In genomic region chr9:128026255-128027165, GRCh38 we compare ENCODE assay signal across 8 cellular contexts. TPM values are rescaled to one million over a fixed set of nuclear protein-coding genes. Genes with fewer than 3 reads are reported as not detected.
DNase-seq lines count a peak whose midpoint lies in the region; ATAC-seq and TF ChIP-seq lines count a peak whose summit lies in the region.

No MANE protein-coding gene starts in this region.

- H3K9ac ChIP-seq in mesenchymal stem cell (ENCODE audit: low read length), result no peak overlapping the region

- no peak overlapping the region for H2BK120ac ChIP-seq in mesenchymal stem cell (ENCODE audit: low read depth, low read length)

- TF ChIP-seq EP300 in transverse colon (IDR thresholded peaks at IDR 0.05; ENCODE audit: low read depth), result no peak

- H3K4me1 ChIP-seq in mesenchymal stem cell (ENCODE audit: control insufficient read depth, insufficient read depth, low read depth, low read length) (peaks cover 1% of the 10 kb centered on the region), transverse colon (peaks cover 0 to 8% (median 0%) of the 10 kb centered on the region in 4 donors)

- WGBS in mesenchymal stem cell, result 88% methylated on average over 19 of the region's 19 CpGs
- 72 to 94% methylated on average over 6 to 18 of the region's 19 CpGs for WGBS in transverse colon (ENCODE audit: low coverage in 1 of 2), 2 donors

- peak overlapping the region; percentile 56 for H4K8ac ChIP-seq in mesenchymal stem cell (ENCODE audit: low read length)

- H3K18ac ChIP-seq in mesenchymal stem cell (ENCODE audit: low read depth in 1 of 2, low read length in 2 of 2), result peak overlapping the region in 1 of 2 experiments; percentile 25

- no peaks in the 10 kb centered on the region for H3K27me3 ChIP-seq in mesenchymal stem cell (ENCODE audit: control insufficient read depth in 1 of 2, insufficient read depth in 1 of 2, low read length in 2 of 2)
- H3K27me3 ChIP-seq in transverse colon, result no peaks in the 10 kb centered on the region

- no peaks in the 10 kb centered on the region for H3K36me3 ChIP-seq in mesenchymal stem cell (ENCODE audit: control insufficient read depth in 1 of 2, insufficient read depth in 2 of 2, low read depth in 1 of 2, low read length in 2 of 2)
- H3K36me3 ChIP-seq in transverse colon, result no peaks in the 10 kb centered on the region

- in situ Hi-C loops in transverse colon (cut with MboI; ENCODE audit: low pct_ligation_motif_present in 1 of 4, low pct_unique_long_range_greater_than_20kb in 1 of 4, low sequenced_read_pairs in 3 of 4), result loop anchor here in 1 of 4 donors (25.0 kb wide), 1 partner anchor 111 kb away; the partner anchor contains the start of genes LCN2 and PTGES2

- H2AK5ac ChIP-seq in mesenchymal stem cell (ENCODE audit: low read length, severe bottlenecking), result no peak overlapping the region

- H4K91ac ChIP-seq in mesenchymal stem cell (ENCODE audit: low read length), result peak overlapping the region; percentile 56

- no peak overlapping the region for H3K14ac ChIP-seq in mesenchymal stem cell (ENCODE audit: low read length in 2 of 2)

- ATAC-seq in GM18505 (IDR thresholded peaks at IDR 0.05; ENCODE audit: unreplicated experiment), result no peak

- H3K4me3 ChIP-seq in mesenchymal stem cell (ENCODE audit: insufficient read depth in 1 of 2, low read depth in 1 of 2, low read length in 2 of 2) (no peak overlapping the region), transverse colon (no peak overlapping the region)

- no peak overlapping the region for H2BK15ac ChIP-seq in mesenchymal stem cell (ENCODE audit: low read depth, poor library complexity, severe bottlenecking)

- no peak overlapping the region for H3K23ac ChIP-seq in mesenchymal stem cell (ENCODE audit: low read length in 2 of 2)

- no peaks in the 10 kb centered on the region for H3K79me1 ChIP-seq in mesenchymal stem cell (replicated peaks; ENCODE audit: low read length, poor library complexity, severe bottlenecking)

- CTCF ChIA-PET in HEK293T (lab: Yijun Ruan, JAX), result interaction anchor here (0.7 to 0.8 kb wide), 2 partner anchors 83 to 1620 kb away, joined by 4 read pairs; no protein-coding TSS in a partner anchor

- no peak overlapping the region for H2AFZ ChIP-seq in mesenchymal stem cell (ENCODE audit: low read depth, low read length)

- DNase-seq in Kasumi-1 (lab: John Stamatoyannopoulos, UW) (peak; percentile 13 to 43), activated T-cell treated with anti-CD3 and anti-CD28 coated beads for 48 hours (ENCODE audit: low read depth) (peak; percentile 46), mesenchymal stem cell (peak; percentile 43), transverse colon (peak; percentile 59), AML-193 (lab: John Stamatoyannopoulos, UW) (no peak), COLO829 (ENCODE audit: low spot score) (no peak), HEK293T (ENCODE audit: extremely low spot score) (no peak)

- H3K9me3 ChIP-seq in mesenchymal stem cell (ENCODE audit: control insufficient read depth, low read length) (no peaks in the 10 kb centered on the region), transverse colon (no peaks in the 10 kb centered on the region)

- peak overlapping the region in 1 of 2 experiments; percentile 54 for H2BK12ac ChIP-seq in mesenchymal stem cell (ENCODE audit: low read length in 2 of 2)

- H2BK5ac ChIP-seq in mesenchymal stem cell (ENCODE audit: low read depth, low read length, poor library complexity, severe bottlenecking), result no peak overlapping the region

- H3K27ac ChIP-seq in mesenchymal stem cell (ENCODE audit: low read length, poor library complexity, severe bottlenecking), result no peak overlapping the region
- H3K27ac ChIP-seq in transverse colon, result peak overlapping the region; percentile 62 to 71 (median 66)

- TF ChIP-seq POLR2A in GM18505 (IDR thresholded peaks at IDR 0.05; ENCODE audit: borderline replicate concordance, extremely low read depth, insufficient read depth, insufficient read length) (peak; percentile 68), transverse colon (IDR thresholded peaks at IDR 0.05) (peak; percentile 54)

- peak overlapping the region; percentile 0 to 70 for H3K4ac ChIP-seq in mesenchymal stem cell (ENCODE audit: low read depth in 1 of 2, low read length in 2 of 2)

- no peak overlapping the region for H3K4me2 ChIP-seq in mesenchymal stem cell (ENCODE audit: low read length, poor library complexity, severe bottlenecking)

- POLR2A ChIA-PET in HEK293T (lab: Yijun Ruan, JAX), result no interaction called here

- no peak for TF ChIP-seq CTCF in transverse colon (IDR thresholded peaks at IDR 0.05)

- intact Hi-C loops in transverse colon (cut with DNase I; ENCODE audit: low total_unique reads), result no loop called here

TF ChIP-seq in HEK293T, 16 proteins besides CTCF, POLR2A, EP300 and RAD21:
- no peak for TF ChIP-seq ARNT (IDR thresholded peaks at IDR 0.05)
- no peak for TF ChIP-seq HDGF (IDR thresholded peaks at IDR 0.05; ENCODE audit: borderline replicate concordance)
- TF ChIP-seq SUZ12 (IDR thresholded peaks at IDR 0.05), result no peak
- TF ChIP-seq ELF4 (IDR thresholded peaks at IDR 0.05), result no peak
- no peak for TF ChIP-seq NFRKB (IDR thresholded peaks at IDR 0.05)
- no peak for TF ChIP-seq FOXA1 (IDR thresholded peaks at IDR 0.05)
- TF ChIP-seq L3MBTL2 (conservative IDR thresholded peaks at IDR 0.05), result no peak
- TF ChIP-seq LEF1 (IDR thresholded peaks at IDR 0.05; ENCODE audit: borderline replicate concordance), result no peak
- TF ChIP-seq CTBP1 (IDR thresholded peaks at IDR 0.05; ENCODE audit: borderline replicate concordance), result no peak
- no peak for TF ChIP-seq FOXK2 (IDR thresholded peaks at IDR 0.05)
- TF ChIP-seq FOXM1 (IDR thresholded peaks at IDR 0.05; ENCODE audit: borderline replicate concordance), result no peak
- TF ChIP-seq SP1 (IDR thresholded peaks at IDR 0.05), result no peak
- TF ChIP-seq, protein P1, sequence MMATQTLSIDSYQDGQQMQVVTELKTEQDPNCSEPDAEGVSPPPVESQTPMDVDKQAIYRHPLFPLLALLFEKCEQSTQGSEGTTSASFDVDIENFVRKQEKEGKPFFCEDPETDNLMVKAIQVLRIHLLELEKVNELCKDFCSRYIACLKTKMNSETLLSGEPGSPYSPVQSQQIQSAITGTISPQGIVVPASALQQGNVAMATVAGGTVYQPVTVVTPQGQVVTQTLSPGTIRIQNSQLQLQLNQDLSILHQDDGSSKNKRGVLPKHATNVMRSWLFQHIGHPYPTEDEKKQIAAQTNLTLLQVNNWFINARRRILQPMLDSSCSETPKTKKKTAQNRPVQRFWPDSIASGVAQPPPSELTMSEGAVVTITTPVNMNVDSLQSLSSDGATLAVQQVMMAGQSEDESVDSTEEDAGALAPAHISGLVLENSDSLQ (IDR thresholded peaks at IDR 0.05), result no peak
- TF ChIP-seq ZNF384 (IDR thresholded peaks at IDR 0.05), result no peak
- no peak for TF ChIP-seq BHLHE40 (IDR thresholded peaks at IDR 0.05; ENCODE audit: borderline replicate concordance)
- no peak for TF ChIP-seq TARDBP (IDR thresholded peaks at IDR 0.05)
TF ChIP-seq in HEK293T: peak in this region for 0.

RNA-seq across cellular contexts. Expression of gene NAIF1, which starts 40.6 kb away (rescaled TPM):
- 6.5 TPM for polyA plus RNA-seq in mesenchymal stem cell (2013, experiment 1 of 2)
- 6.1 TPM for polyA plus RNA-seq in mesenchymal stem cell (2013, experiment 2 of 2)
- total RNA-seq in transverse colon, result 10 to 100 TPM in 3 of 4 donors, under 1 TPM in 1; 0.60 to 23.2 (median 14.0) TPM

RNA-seq across cellular contexts. Expression of gene SLC25A25, which starts 41.5 kb away (rescaled TPM):
- 6.8 TPM for polyA plus RNA-seq in mesenchymal stem cell (2013, experiment 1 of 2)
- polyA plus RNA-seq in mesenchymal stem cell (2013, experiment 2 of 2), result 6.4 TPM
- total RNA-seq in transverse colon, result 10 to 100 TPM; 25.5 to 35.5 (median 32.5) TPM

RNA-seq across cellular contexts. Expression of gene EEIG1, which starts 45.7 kb away (rescaled TPM):
- polyA plus RNA-seq in mesenchymal stem cell (2013, experiment 1 of 2), result 44.3 TPM
- 42.9 TPM for polyA plus RNA-seq in mesenchymal stem cell (2013, experiment 2 of 2)
- total RNA-seq in transverse colon, result 100 to 1,000 TPM in 2 of 4 donors, 10 to 100 TPM in 2; 77.0 to 230 (median 96.7) TPM

Comparison
In these comparisons a context has a peak if more than half of its experiments do, and no peak if none do; other contexts are left out.
1. DNase-seq: peak in Kasumi-1 (2 of 2), activated T-cell treated with anti-CD3 and anti-CD28 coated beads for 48 hours (single experiment), mesenchymal stem cell (single experiment) and transverse colon (single experiment); none in AML-193 (0 of 2), COLO829 (single experiment) and HEK293T (single experiment).